In genomic region chr1:33332357-33332789, GRCh38 we compare ENCODE assay signal across 14 cellular contexts. TPM values are rescaled to one million over a fixed set of nuclear protein-coding genes. Genes with fewer than 3 reads are reported as not detected.
A peak's percentile ranks its signal among the peaks of the same experiment; 100 is the strongest.
DNase-seq lines count a peak whose midpoint lies in the region; ATAC-seq and TF ChIP-seq lines count a peak whose summit lies in the region.
"Had no signal": no experiment of that assay in that cellular context is flagged by ENCODE, and none has a peak within 500 bp of the region (broad histone marks: within the 10 kb centered on the region; RNA-seq: fewer than 3 reads in every experiment).

No MANE protein-coding gene starts in this region.

- H3K9me3 Mint-ChIP-seq in HFFc6 (no peaks in the 10 kb centered on the region), progenitor cell of endocrine pancreas (ENCODE audit: low read depth) (no peaks in the 10 kb centered on the region)

- H3K36me3 Mint-ChIP-seq in HFFc6 (ENCODE audit: low read depth), result peaks cover 51% of the 10 kb centered on the region
- H3K36me3 Mint-ChIP-seq in progenitor cell of endocrine pancreas (ENCODE audit: insufficient read depth), result peaks cover 36% of the 10 kb centered on the region

- H3K27me3 Mint-ChIP-seq in HFFc6 (ENCODE audit: insufficient read depth) (no peaks in the 10 kb centered on the region; the same call in none of the 2 replicates), progenitor cell of endocrine pancreas (no peaks in the 10 kb centered on the region)

- H3K4me3 ChIP-seq in body of pancreas, result no peak overlapping the region
- H3K4me3 ChIP-seq in skeletal muscle satellite cell (ENCODE audit: low read length), result no peak overlapping the region

- ATAC-seq in body of pancreas (no peak), GM21360 (IDR thresholded peaks at IDR 0.05; ENCODE audit: unreplicated experiment) (no peak)

- 74 to 81% methylated on average over 10 of the region's 10 CpGs for WGBS in body of pancreas, 2 donors

- H3K36me3 ChIP-seq in body of pancreas (replicated peaks in 1 of 2; ENCODE audit: insufficient read depth in 1 of 2, low read depth in 2 of 2) (peaks cover 26 to 35% of the 10 kb centered on the region in 2 donors), skeletal muscle satellite cell (ENCODE audit: insufficient read depth, low read length) (peaks cover 88% of the 10 kb centered on the region)

- H3K27ac ChIP-seq in body of pancreas, result peak overlapping the region in 3 of 4 donors; percentile 7 to 44 (median 19)

- no peak for TF ChIP-seq CTCF in HFFc6 (IDR thresholded peaks at IDR 0.05)
- TF ChIP-seq CTCF in body of pancreas (IDR thresholded peaks at IDR 0.05), result no peak
- TF ChIP-seq CTCF in progenitor cell of endocrine pancreas (IDR thresholded peaks at IDR 0.05; ENCODE audit: unreplicated experiment), result no peak

- H3K27ac Mint-ChIP-seq in HFFc6 (peak overlapping the region; percentile 82), progenitor cell of endocrine pancreas (no peak overlapping the region)

- no peaks in the 10 kb centered on the region for H3K9me3 ChIP-seq in body of pancreas
- no peaks in the 10 kb centered on the region for H3K9me3 ChIP-seq in skeletal muscle satellite cell (replicated peaks; ENCODE audit: low read length)

- H3K4me3 Mint-ChIP-seq in HFFc6 (no peak overlapping the region), progenitor cell of endocrine pancreas (ENCODE audit: low read depth) (no peak overlapping the region)

- H3K9ac ChIP-seq in skeletal muscle satellite cell (ENCODE audit: low read depth, low read length), result peak overlapping the region; percentile 25

- peaks cover 92% of the 10 kb centered on the region for H3K4me1 Mint-ChIP-seq in HFFc6 (ENCODE audit: low read depth)
- H3K4me1 Mint-ChIP-seq in progenitor cell of endocrine pancreas (ENCODE audit: low read depth), result peaks cover 25% of the 10 kb centered on the region

- intact Hi-C loops in body of pancreas (cut with DNase I), result no loop called here

- DNase-seq in HFFc6 (no peak), body of pancreas (peak in 1 of 4 donors; percentile 33), iris pigment epithelial cell (ENCODE audit: low read depth) (peak; percentile 86), progenitor cell of endocrine pancreas (ENCODE audit: low spot score, unreplicated experiment) (no peak), NCI-H1694 treated with DMSO at 0.1 percent for 48 hours (lab: John Stamatoyannopoulos, UW) (no peak), NCI-H82 (lab: John Stamatoyannopoulos, UW) (no peak)
- DNase-seq: activated CD4-positive, alpha-beta T cell treated with anti-CD3 and anti-CD28 coated beads for 1 hour; activated naive CD4-positive, alpha-beta T cell; NCI-H2029; RPMI8226 had no signal

- peaks cover 57% of the 10 kb centered on the region for H3K4me1 ChIP-seq in body of pancreas
- H3K4me1 ChIP-seq in skeletal muscle satellite cell (ENCODE audit: control insufficient read depth, insufficient read depth, low read length), result peaks cover 81% of the 10 kb centered on the region

- H3K27me3 ChIP-seq in body of pancreas, result no peaks in the 10 kb centered on the region
- no peaks in the 10 kb centered on the region for H3K27me3 ChIP-seq in skeletal muscle satellite cell (ENCODE audit: control insufficient read depth, insufficient read depth, low read length)

- no peak for TF ChIP-seq POLR2A in body of pancreas (IDR thresholded peaks at IDR 0.05)

- H3K4me2 ChIP-seq in skeletal muscle satellite cell (ENCODE audit: low read length), result no peak overlapping the region

RNA-seq across cellular contexts. Expression of gene A3GALT2, which starts 11.5 kb away (rescaled TPM):
- total RNA-seq in HFFc6 (2021; fragmentation: NEBNext Ultra II Directional; extraction: Animal tissue kit (Norgen Biotek cat#: 25700)), result not detected
- not detected for total RNA-seq in body of pancreas
- not detected in 2 replicates for total RNA-seq in skeletal muscle satellite cell (2012; rRNA removed)
- total RNA-seq in progenitor cell of endocrine pancreas, result 0.29 and 0.40 TPM in 2 replicates
- total RNA-seq: lung microvascular endothelial cell, subcutaneous adipose tissue had no signal
